26 cellular contexts compared by ENCODE assay signal in genomic region chr6:107853226-107853625, GRCh38. TPM values are rescaled to one million over a fixed set of nuclear protein-coding genes. Genes with fewer than 3 reads are reported as not detected.
DNase-seq lines count a peak whose midpoint lies in the region; ATAC-seq and TF ChIP-seq lines count a peak whose summit lies in the region.
"Had no signal": no experiment of that assay in that cellular context is flagged by ENCODE, and none has a peak within 500 bp of the region (broad histone marks: within the 10 kb centered on the region; RNA-seq: fewer than 3 reads in every experiment).

No MANE protein-coding gene starts in this region.

- no peak for TF ChIP-seq POLR2A in esophagus muscularis mucosa (IDR thresholded peaks at IDR 0.05; ENCODE audit: low read depth)

- DNase-seq in NCI-H2107 treated with DMSO at 0.1 percent for 48 hours (lab: John Stamatoyannopoulos, UW; ENCODE audit: unreplicated experiment) (peak; percentile 38), NCI-H2107 (lab: John Stamatoyannopoulos, UW) (no peak), activated T-cell treated with anti-CD3 and anti-CD28 coated beads for 4 hours (no peak), esophagus muscularis mucosa (ENCODE audit: extremely low spot score) (peak; percentile 42), Karpas-422 (no peak), T1000 (lab: John Stamatoyannopoulos, UW) (no peak)
- no peak for DNase-seq in activated T-cell treated with anti-CD3 and anti-CD28 coated beads, Interleukin-2, amount 50 U/mL, for 4 hours
- peak; percentile 43 for DNase-seq in activated CD8-positive, alpha-beta T cell treated with anti-CD3 and anti-CD28 coated beads, Interleukin-2, amount 10 ng/mL, durations not matched to agents 7 days and 5 days
- DNase-seq: Caco-2; CD4-positive, alpha-beta memory T cell; DMS 273 treated with DMSO at 0.1 percent for 48 hours; DMS79 treated with DMSO at 0.1 percent for 48 hours; H9; MG63; NCI-H1048; NCI-H1417 treated with DMSO at 0.1 percent for 48 hours; NCI-H187; NCI-H2171; NCI-H345; NCI-H524; NCI-H774; NK-92 treated with Interleukin-12 subunit alpha and Interleukin-12 subunit beta, amount 100 ng/mL, for 24 hours had no signal

- no peak overlapping the region for H3K27ac ChIP-seq in esophagus muscularis mucosa (replicated peaks in 1 of 4)
- H3K27ac ChIP-seq in Karpas-422 (ENCODE audit: low read length): no peak overlapping the region
- H3K27ac ChIP-seq: 22Rv1; BLaER1 treated with 17β-estradiol and CSF1 and Interleukin-3, amounts not matched to agents 10 nM and 100 nM; RWPE1 had no signal

- POLR2A ChIA-PET in activated CD8-positive, alpha-beta T cell treated with anti-CD3 and anti-CD28 coated beads, Interleukin-2, amount 10 ng/mL, durations not matched to agents 7 days and 5 days (lab: Charles Lee): no interaction called here

- H3K9me3 ChIP-seq in esophagus muscularis mucosa (no peaks in the 10 kb centered on the region), Karpas-422 (ENCODE audit: low read length) (no peaks in the 10 kb centered on the region)
- H3K9me3 ChIP-seq: BLaER1 treated with 17β-estradiol and CSF1 and Interleukin-3, amounts not matched to agents 10 nM and 100 nM; Caco-2; MG63 had no signal

- peaks cover 6% of the 10 kb centered on the region for H3K4me1 Mint-ChIP-seq in activated T-cell treated with anti-CD3 and anti-CD28 coated beads, Interleukin-2, amount 50 U/mL, for 4 hours (ENCODE audit: low read depth)
- peaks cover 24% of the 10 kb centered on the region for H3K4me1 Mint-ChIP-seq in activated CD8-positive, alpha-beta T cell treated with anti-CD3 and anti-CD28 coated beads, Interleukin-2, amount 10 ng/mL, durations not matched to agents 7 days and 5 days (ENCODE audit: low read depth)

- no peak overlapping the region for H3K4me2 ChIP-seq in Karpas-422 (ENCODE audit: low read depth, low read length, poor library complexity, severe bottlenecking)
- H3K4me2 ChIP-seq: BLaER1 treated with 17β-estradiol and CSF1 and Interleukin-3, amounts not matched to agents 10 nM and 100 nM had no signal

- WGBS in esophagus muscularis mucosa: 92% methylated on average over 3 of the region's 3 CpGs

- H3K79me2 ChIP-seq in Karpas-422 (ENCODE audit: low read length): no peaks in the 10 kb centered on the region

- intact Hi-C loops in esophagus muscularis mucosa (cut with DNase I): no loop called here

- H3K36me3 Mint-ChIP-seq in activated T-cell treated with anti-CD3 and anti-CD28 coated beads, Interleukin-2, amount 50 U/mL, for 4 hours (ENCODE audit: insufficient read depth): no peaks in the 10 kb centered on the region
- H3K36me3 Mint-ChIP-seq in activated CD8-positive, alpha-beta T cell treated with anti-CD3 and anti-CD28 coated beads, Interleukin-2, amount 10 ng/mL, durations not matched to agents 7 days and 5 days (ENCODE audit: low read depth): no peaks in the 10 kb centered on the region
- H3K36me3 Mint-ChIP-seq: CD4-positive, alpha-beta memory T cell had no signal

- H3K4me3 ChIP-seq in esophagus muscularis mucosa (no peak overlapping the region), Karpas-422 (ENCODE audit: low read length) (no peak overlapping the region)
- H3K4me3 ChIP-seq: BLaER1 treated with 17β-estradiol and CSF1 and Interleukin-3, amounts not matched to agents 10 nM and 100 nM; MG63 had no signal

- CTCF ChIA-PET in activated CD8-positive, alpha-beta T cell treated with anti-CD3 and anti-CD28 coated beads, Interleukin-2, amount 10 ng/mL, durations not matched to agents 7 days and 5 days (lab: Charles Lee): interaction anchor here (2.0 kb wide), 1 partner anchor 179 kb away, joined by 4 read pairs; no protein-coding TSS in a partner anchor

- H3K9me3 Mint-ChIP-seq in activated T-cell treated with anti-CD3 and anti-CD28 coated beads, Interleukin-2, amount 50 U/mL, for 4 hours: no peaks in the 10 kb centered on the region
- H3K9me3 Mint-ChIP-seq in activated CD8-positive, alpha-beta T cell treated with anti-CD3 and anti-CD28 coated beads, Interleukin-2, amount 10 ng/mL, durations not matched to agents 7 days and 5 days (ENCODE audit: insufficient read depth): peaks cover 4% of the 10 kb centered on the region
- H3K9me3 Mint-ChIP-seq: CD4-positive, alpha-beta memory T cell; H9 had no signal

- ATAC-seq in activated T-cell treated with anti-CD3 and anti-CD28 coated beads, Interleukin-2, amount 50 U/mL, for 4 hours: peak; percentile 68 to 73
- ATAC-seq in activated CD8-positive, alpha-beta T cell treated with anti-CD3 and anti-CD28 coated beads, Interleukin-2, amount 10 ng/mL, durations not matched to agents 7 days and 5 days: peak; percentile 65

- TF ChIP-seq CTCF in esophagus muscularis mucosa (IDR thresholded peaks at IDR 0.05): no peak

- no peak overlapping the region for H3K27ac Mint-ChIP-seq in activated CD8-positive, alpha-beta T cell treated with anti-CD3 and anti-CD28 coated beads, Interleukin-2, amount 10 ng/mL, durations not matched to agents 7 days and 5 days
- H3K27ac Mint-ChIP-seq: CD4-positive, alpha-beta memory T cell; H9 had no signal

- no peak overlapping the region for H2AFZ ChIP-seq in Karpas-422 (ENCODE audit: low read length)

- no peaks in the 10 kb centered on the region for H3K9me2 ChIP-seq in Karpas-422 (replicated peaks; ENCODE audit: insufficient read depth, low read length)

- no peak for TF ChIP-seq EP300 in esophagus muscularis mucosa (IDR thresholded peaks at IDR 0.05)

- no peaks in the 10 kb centered on the region for H3K27me3 Mint-ChIP-seq in activated T-cell treated with anti-CD3 and anti-CD28 coated beads, Interleukin-2, amount 50 U/mL, for 4 hours (ENCODE audit: low read depth)
- H3K27me3 Mint-ChIP-seq in activated CD8-positive, alpha-beta T cell treated with anti-CD3 and anti-CD28 coated beads, Interleukin-2, amount 10 ng/mL, durations not matched to agents 7 days and 5 days (ENCODE audit: low read depth): no peaks in the 10 kb centered on the region
- H3K27me3 Mint-ChIP-seq: CD4-positive, alpha-beta memory T cell had no signal

- no peak overlapping the region for H3K4me3 Mint-ChIP-seq in activated T-cell treated with anti-CD3 and anti-CD28 coated beads, Interleukin-2, amount 50 U/mL, for 4 hours
- no peak overlapping the region for H3K4me3 Mint-ChIP-seq in activated CD8-positive, alpha-beta T cell treated with anti-CD3 and anti-CD28 coated beads, Interleukin-2, amount 10 ng/mL, durations not matched to agents 7 days and 5 days
- H3K4me3 Mint-ChIP-seq: CD4-positive, alpha-beta memory T cell; H9 had no signal

- no peaks in the 10 kb centered on the region for H3K27me3 ChIP-seq in esophagus muscularis mucosa
- no peaks in the 10 kb centered on the region for H3K27me3 ChIP-seq in Karpas-422 (ENCODE audit: low read length)
- H3K27me3 ChIP-seq: BLaER1 treated with 17β-estradiol and CSF1 and Interleukin-3, amounts not matched to agents 10 nM and 100 nM; MG63 had no signal

- H3K9ac ChIP-seq in Karpas-422 (ENCODE audit: low read length): no peak overlapping the region
- H3K9ac ChIP-seq: BLaER1 treated with 17β-estradiol and CSF1 and Interleukin-3, amounts not matched to agents 10 nM and 100 nM had no signal

- H4K20me1 ChIP-seq in Karpas-422 (ENCODE audit: insufficient read depth, low read depth, low read length): no peaks in the 10 kb centered on the region
- H4K20me1 ChIP-seq: BLaER1 treated with 17β-estradiol and CSF1 and Interleukin-3, amounts not matched to agents 10 nM and 100 nM had no signal

- peaks cover 3 to 6% (median 6%) of the 10 kb centered on the region in 4 donors for H3K4me1 ChIP-seq in esophagus muscularis mucosa
- peaks cover 7% of the 10 kb centered on the region for H3K4me1 ChIP-seq in Karpas-422 (ENCODE audit: low read length)

- no peaks in the 10 kb centered on the region for H3K36me3 ChIP-seq in esophagus muscularis mucosa
- no peaks in the 10 kb centered on the region for H3K36me3 ChIP-seq in Karpas-422 (ENCODE audit: insufficient read depth, low read length)
- H3K36me3 ChIP-seq: BLaER1 treated with 17β-estradiol and CSF1 and Interleukin-3, amounts not matched to agents 10 nM and 100 nM; MG63 had no signal

RNA-seq across cellular contexts. Expression of gene SCML4, which starts 29.1 kb away (rescaled TPM):
- total RNA-seq in activated T-cell treated with anti-CD3 and anti-CD28 coated beads, Interleukin-2, amount 50 U/mL, for 4 hours: 1 to 10 TPM; 2.1 to 2.2 (median 2.2) TPM
- 10 to 100 TPM; 27.4 to 31.8 TPM for total RNA-seq in activated CD8-positive, alpha-beta T cell treated with anti-CD3 and anti-CD28 coated beads, Interleukin-2, amount 10 ng/mL, durations not matched to agents 7 days and 5 days
- 1 to 10 TPM in 1 of 4 donors, under 1 TPM in 3; 0.32 to 1.2 (median 0.38) TPM for total RNA-seq in esophagus muscularis mucosa
- total RNA-seq in Karpas-422 (2014; rRNA removed; shearing (Covaris generic); ENCODE audit: low replicate concordance): 1.3 TPM in 1 of 2 replicates, not detected in the other
- total RNA-seq: H9, LHCN-M2 had no signal

Comparison
In these comparisons a context has a peak if more than half of its experiments do, and no peak if none do; other contexts are left out.
1. DNase-seq: peak in NCI-H2107 treated with DMSO at 0.1 percent for 48 hours (single experiment), activated CD8-positive, alpha-beta T cell treated with anti-CD3 and anti-CD28 coated beads, Interleukin-2, amount 10 ng/mL, durations not matched to agents 7 days and 5 days (single experiment) and esophagus muscularis mucosa (single experiment); none in NCI-H2107 (single experiment), activated T-cell treated with anti-CD3 and anti-CD28 coated beads, Interleukin-2, amount 50 U/mL, for 4 hours (single experiment), activated T-cell treated with anti-CD3 and anti-CD28 coated beads for 4 hours (single experiment), Karpas-422 (single experiment) and T1000 (single experiment).
2. RNA of gene SCML4, which starts 29.1 kb away (total RNA-seq): 27.4 to 31.8 TPM in activated CD8-positive, alpha-beta T cell treated with anti-CD3 and anti-CD28 coated beads, Interleukin-2, amount 10 ng/mL, durations not matched to agents 7 days and 5 days; 2.1 to 2.2 TPM in activated T-cell treated with anti-CD3 and anti-CD28 coated beads, Interleukin-2, amount 50 U/mL, for 4 hours, 0.32 to 1.2 TPM in esophagus muscularis mucosa and 1.3 TPM in Karpas-422; every median in the first group is over 4 times any median in the second.